ENCODE assay signal across 8 cellular contexts in the genomic region with DNA sequence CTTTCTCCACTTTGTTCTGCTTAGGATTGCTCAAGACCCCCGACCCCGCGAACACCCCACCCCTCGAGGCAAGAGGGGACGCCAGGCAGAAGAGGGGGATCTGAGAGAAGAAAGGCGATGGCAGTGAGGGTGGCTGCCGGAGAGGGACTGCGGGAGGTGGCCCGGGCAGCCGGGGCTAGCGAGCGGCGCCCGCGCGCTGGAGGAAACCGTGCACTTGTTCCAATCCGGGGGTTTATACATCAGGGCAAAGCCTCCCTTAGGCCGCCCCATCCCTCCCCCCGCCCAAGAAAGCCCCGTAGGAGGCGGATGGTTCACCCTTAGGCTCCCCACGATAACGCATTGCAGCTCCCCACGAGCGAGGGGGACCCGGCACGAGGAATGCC. TPM values are rescaled to one million over a fixed set of nuclear protein-coding genes. Genes with fewer than 3 reads are reported as not detected.
A peak's percentile ranks its signal among the peaks of the same experiment; 100 is the strongest.
DNase-seq lines count a peak whose midpoint lies in the region; ATAC-seq and TF ChIP-seq lines count a peak whose summit lies in the region.

No MANE protein-coding gene starts in this region.

- no peaks in the 10 kb centered on the region for H3K9me3 Mint-ChIP-seq in nephron progenitor cell

- ATAC-seq in GM21619 (IDR thresholded peaks at IDR 0.05; ENCODE audit: unreplicated experiment): no peak

- peaks cover 42% of the 10 kb centered on the region for H3K27me3 Mint-ChIP-seq in nephron progenitor cell (ENCODE audit: low read depth, poor library complexity)

- no peak overlapping the region for H3K27ac Mint-ChIP-seq in nephron progenitor cell

- peak overlapping the region; percentile 97 for H3K4me3 Mint-ChIP-seq in nephron progenitor cell

- H3K4me1 ChIP-seq in ACC112 (ENCODE audit: control insufficient read depth, insufficient read depth, low read length, unreplicated experiment): no peaks in the 10 kb centered on the region

- no peaks in the 10 kb centered on the region for H3K79me2 ChIP-seq in ACC112 (ENCODE audit: control insufficient read depth, insufficient read depth, low read length, unreplicated experiment)

- H3K4me1 Mint-ChIP-seq in nephron progenitor cell: peaks cover 9% of the 10 kb centered on the region

- H3K36me3 Mint-ChIP-seq in nephron progenitor cell (ENCODE audit: low read depth): no peaks in the 10 kb centered on the region

- no peak for TF ChIP-seq CTCF in LNCaP clone FGC (IDR thresholded peaks at IDR 0.05; ENCODE audit: control insufficient read depth, extremely low read depth, insufficient read depth)
- TF ChIP-seq CTCF in epithelial cell of esophagus (IDR thresholded peaks at IDR 0.05; ENCODE audit: insufficient read depth, low read depth, low read length, missing control alignments): no peak
- no peak for TF ChIP-seq CTCF in nephron progenitor cell (IDR thresholded peaks at IDR 0.05)

- H3K27ac ChIP-seq in ACC112 (ENCODE audit: low read depth, low read length): no peak overlapping the region

- H3K27me3 ChIP-seq in ACC112 (ENCODE audit: insufficient read depth, low read length): peaks cover 69% of the 10 kb centered on the region

- H3K36me3 ChIP-seq in ACC112 (ENCODE audit: insufficient read depth, low read length): no peaks in the 10 kb centered on the region

- H3K4me3 ChIP-seq in ACC112 (ENCODE audit: low read depth, low read length): peak overlapping the region; percentile 47
- peak overlapping the region; percentile 52 for H3K4me3 ChIP-seq in LNCaP clone FGC (ENCODE audit: low read depth, low read length)
- H3K4me3 ChIP-seq in epithelial cell of esophagus (ENCODE audit: low read length): peak overlapping the region; percentile 32

- H2AFZ ChIP-seq in ACC112 (ENCODE audit: low read length, unreplicated experiment): no peak overlapping the region

- DNase-seq in LNCaP clone FGC (ENCODE audit: low read depth) (no peak), epithelial cell of esophagus (ENCODE audit: low read depth) (no peak), nephron progenitor cell (peak; percentile 39), SKM-1 (lab: John Stamatoyannopoulos, UW; ENCODE audit: unreplicated experiment) (no peak), NOMO-1 treated with DMSO at 0.1 percent for 48 hours (lab: John Stamatoyannopoulos, UW; ENCODE audit: unreplicated experiment) (no peak), A172 (ENCODE audit: low spot score) (no peak)

RNA-seq across cellular contexts. Expression of a gene that starts 0.5 kb away (rescaled TPM):
- total RNA-seq in A172 (2014; rRNA removed; shearing (Covaris generic)): 0.26 TPM in 1 of 2 replicates, not detected in the other
